In genomic region chr9:111036946-111037743, GRCh38 we compare ENCODE assay signal across 8 cellular contexts. TPM values are rescaled to one million over a fixed set of nuclear protein-coding genes. Genes with fewer than 3 reads are reported as not detected.
DNase-seq lines count a peak whose midpoint lies in the region; ATAC-seq and TF ChIP-seq lines count a peak whose summit lies in the region.

No MANE protein-coding gene starts in this region.

- H3K4me3 ChIP-seq in GM12864 (ENCODE audit: low read depth, low read length): peak overlapping the region; percentile 41
- peak overlapping the region; percentile 66 to 91 for H3K4me3 ChIP-seq in foreskin fibroblast (ENCODE audit: low read depth in 1 of 2, low read length in 2 of 2)

- H3K9me3 Mint-ChIP-seq in osteocyte (ENCODE audit: unreplicated experiment): no peaks in the 10 kb centered on the region
- H3K9me3 Mint-ChIP-seq in activated T-cell treated with anti-CD3 and anti-CD28 coated beads, Interleukin-2, amount 50 U/mL, for 4 hours: no peaks in the 10 kb centered on the region

- POLR2A ChIA-PET in RWPE1 (lab: Yijun Ruan, JAX; ENCODE audit: low non-redundant PET): no interaction called here

- H3K27ac ChIP-seq in RWPE1: peak overlapping the region; percentile 89

- H3K4me3 Mint-ChIP-seq in osteocyte (ENCODE audit: unreplicated experiment): peak overlapping the region; percentile 97
- H3K4me3 Mint-ChIP-seq in activated T-cell treated with anti-CD3 and anti-CD28 coated beads, Interleukin-2, amount 50 U/mL, for 4 hours: no peak overlapping the region

- no peaks in the 10 kb centered on the region for H3K27me3 Mint-ChIP-seq in osteocyte (ENCODE audit: unreplicated experiment)
- peaks cover 41% of the 10 kb centered on the region for H3K27me3 Mint-ChIP-seq in activated T-cell treated with anti-CD3 and anti-CD28 coated beads, Interleukin-2, amount 50 U/mL, for 4 hours (ENCODE audit: low read depth)

- DNase-seq in GM12864 (ENCODE audit: low read depth) (no peak), RWPE1 (ENCODE audit: low spot score) (peak; percentile 41), foreskin fibroblast (peak in 1 of 2 donors; percentile 50), osteocyte (ENCODE audit: extremely low spot score, unreplicated experiment) (no peak), NCI-H146 treated with DMSO at 0.1 percent for 48 hours (lab: John Stamatoyannopoulos, UW; ENCODE audit: unreplicated experiment) (no peak), occipital lobe (lab: John Stamatoyannopoulos, UW) (no peak), NCI-H2107 treated with DMSO at 0.1 percent for 48 hours (lab: John Stamatoyannopoulos, UW; ENCODE audit: unreplicated experiment) (no peak)
- no peak for DNase-seq in activated T-cell treated with anti-CD3 and anti-CD28 coated beads, Interleukin-2, amount 50 U/mL, for 4 hours

- peaks cover 4% of the 10 kb centered on the region for H3K36me3 Mint-ChIP-seq in osteocyte (ENCODE audit: unreplicated experiment)
- H3K36me3 Mint-ChIP-seq in activated T-cell treated with anti-CD3 and anti-CD28 coated beads, Interleukin-2, amount 50 U/mL, for 4 hours (ENCODE audit: insufficient read depth): no peaks in the 10 kb centered on the region

- CTCF ChIA-PET in RWPE1 (lab: Yijun Ruan, JAX): interaction anchor here (0.6 to 1.2 kb wide), 12 partner anchors 10 to 594 kb away, joined by 3 to 5 read pairs (median 3); no protein-coding TSS in a partner anchor

- no peak for ATAC-seq in activated T-cell treated with anti-CD3 and anti-CD28 coated beads, Interleukin-2, amount 50 U/mL, for 4 hours

- H3K27ac Mint-ChIP-seq in osteocyte (ENCODE audit: unreplicated experiment): peak overlapping the region; percentile 97

- H3K4me1 Mint-ChIP-seq in osteocyte (ENCODE audit: unreplicated experiment): peaks cover 59% of the 10 kb centered on the region
- H3K4me1 Mint-ChIP-seq in activated T-cell treated with anti-CD3 and anti-CD28 coated beads, Interleukin-2, amount 50 U/mL, for 4 hours (ENCODE audit: low read depth): peaks cover 10% of the 10 kb centered on the region

- TF ChIP-seq CTCF in GM12864 (IDR thresholded peaks at IDR 0.05; ENCODE audit: low read depth, low read length, missing control alignments) (no peak), RWPE1 (conservative IDR thresholded peaks at IDR 0.05; ENCODE audit: low read depth) (no peak), foreskin fibroblast (IDR thresholded peaks at IDR 0.05; ENCODE audit: low read depth, low read length) (no peak), osteocyte (IDR thresholded peaks at IDR 0.05) (no peak)

RNA-seq across cellular contexts. Expression of gene LPAR1, which starts 1.1 kb away (rescaled TPM):
- total RNA-seq in osteocyte (119 and 120 TPM in 2 replicates), occipital lobe (26.4 TPM)
- total RNA-seq in activated T-cell treated with anti-CD3 and anti-CD28 coated beads, Interleukin-2, amount 50 U/mL, for 4 hours: under 1 TPM; 0.13 to 0.22 (median 0.15) TPM

Comparison
In these comparisons a context has a peak if more than half of its experiments do, and no peak if none do; other contexts are left out.
1. RNA of gene LPAR1, which starts 1.1 kb away (total RNA-seq): 119 to 120 TPM in osteocyte and 26.4 TPM in occipital lobe (single experiment); 0.13 to 0.22 TPM in activated T-cell treated with anti-CD3 and anti-CD28 coated beads, Interleukin-2, amount 50 U/mL, for 4 hours; every median in the first group is over 10 times any median in the second.